9 cellular contexts compared by ENCODE assay signal in genomic region chr7:155961241-155962190, GRCh38.
A peak's percentile ranks its signal among the peaks of the same experiment; 100 is the strongest.
DNase-seq lines count a peak whose midpoint lies in the region; ATAC-seq and TF ChIP-seq lines count a peak whose summit lies in the region.
"Had no signal": no experiment of that assay in that cellular context is flagged by ENCODE, and none has a peak within 500 bp of the region (broad histone marks: within the 10 kb centered on the region; RNA-seq: fewer than 3 reads in every experiment).

No MANE protein-coding gene starts in this region.

- H3K36me3 ChIP-seq in right atrium auricular region (no peaks in the 10 kb centered on the region), right lobe of liver (no peaks in the 10 kb centered on the region)
- H3K36me3 ChIP-seq: HAP-1 had no signal

- H3K4me3 ChIP-seq in right atrium auricular region (no peak overlapping the region), right lobe of liver (peak overlapping the region; percentile 29 to 53 (median 51))
- H3K4me3 ChIP-seq: HAP-1 had no signal

- H3K36me3 Mint-ChIP-seq in activated T-helper 17 cell treated with anti-CD3 and anti-CD28 coated beads, Interleukin-2, amount 50 U/mL, for 72 hours (ENCODE audit: low read depth): no peaks in the 10 kb centered on the region
- no peaks in the 10 kb centered on the region for H3K36me3 Mint-ChIP-seq in mesothelial cell of epicardium

- H3K27ac ChIP-seq in right atrium auricular region (no peak overlapping the region), right lobe of liver (peak overlapping the region; percentile 21 to 66 (median 56))

- DNase-seq in right atrium auricular region (ENCODE audit: low spot score) (peak; percentile 16), Right ventricle myocardium inferior (ENCODE audit: missing footprints) (no peak), right lobe of liver (peak in 2 of 3 donors; percentile 65 to 72), ureter (ENCODE audit: low spot score) (peak; percentile 42), mesothelial cell of epicardium (ENCODE audit: low spot score in 2 of 2, unreplicated experiment in 2 of 2) (no peak)

- H3K9me3 Mint-ChIP-seq in activated T-helper 17 cell treated with anti-CD3 and anti-CD28 coated beads, Interleukin-2, amount 50 U/mL, for 72 hours: peaks cover 4% of the 10 kb centered on the region
- no peaks in the 10 kb centered on the region for H3K9me3 Mint-ChIP-seq in mesothelial cell of epicardium

- peaks cover 12% of the 10 kb centered on the region for H3K4me1 Mint-ChIP-seq in activated T-helper 17 cell treated with anti-CD3 and anti-CD28 coated beads, Interleukin-2, amount 50 U/mL, for 72 hours
- no peaks in the 10 kb centered on the region for H3K4me1 Mint-ChIP-seq in mesothelial cell of epicardium

- H3K4me3 Mint-ChIP-seq in activated T-helper 17 cell treated with anti-CD3 and anti-CD28 coated beads, Interleukin-2, amount 50 U/mL, for 72 hours: peak overlapping the region; percentile 46
- no peak overlapping the region for H3K4me3 Mint-ChIP-seq in mesothelial cell of epicardium

- no peaks in the 10 kb centered on the region for H3K9me3 ChIP-seq in right atrium auricular region
- H3K9me3 ChIP-seq in right lobe of liver: no peaks in the 10 kb centered on the region
- H3K9me3 ChIP-seq: HAP-1 had no signal

- TF ChIP-seq POLR2A in right lobe of liver (IDR thresholded peaks at IDR 0.05): no peak

- H3K4me1 ChIP-seq in right atrium auricular region (no peaks in the 10 kb centered on the region), right lobe of liver (no peaks in the 10 kb centered on the region)
- H3K4me1 ChIP-seq: HAP-1 had no signal

- no peaks in the 10 kb centered on the region for H3K27me3 ChIP-seq in right atrium auricular region
- H3K27me3 ChIP-seq in right lobe of liver: no peaks in the 10 kb centered on the region

- H3K27ac Mint-ChIP-seq in activated T-helper 17 cell treated with anti-CD3 and anti-CD28 coated beads, Interleukin-2, amount 50 U/mL, for 72 hours: peak overlapping the region; percentile 87
- no peak overlapping the region for H3K27ac Mint-ChIP-seq in mesothelial cell of epicardium

- no peak for TF ChIP-seq CTCF in right atrium auricular region (IDR thresholded peaks at IDR 0.05)
- no peak for TF ChIP-seq CTCF in right lobe of liver (IDR thresholded peaks at IDR 0.05)
- TF ChIP-seq CTCF in mesothelial cell of epicardium (IDR thresholded peaks at IDR 0.05; ENCODE audit: unreplicated experiment): no peak

- peaks cover 23% of the 10 kb centered on the region for H3K27me3 Mint-ChIP-seq in activated T-helper 17 cell treated with anti-CD3 and anti-CD28 coated beads, Interleukin-2, amount 50 U/mL, for 72 hours
- H3K27me3 Mint-ChIP-seq in mesothelial cell of epicardium (ENCODE audit: low read depth): peaks cover 21% of the 10 kb centered on the region

- intact Hi-C loops in Right ventricle myocardium inferior (cut with DNase I): no loop called here
- intact Hi-C loops in right lobe of liver (cut with DNase I): no loop called here

- ATAC-seq in Right ventricle myocardium inferior (no peak), right lobe of liver (peak in 3 of 4 donors; percentile 60 to 81 (median 75)), HG03565 (IDR thresholded peaks at IDR 0.05; ENCODE audit: unreplicated experiment) (no peak), HG02840 (IDR thresholded peaks at IDR 0.05; ENCODE audit: low FRiP score, unreplicated experiment) (no peak)
- peak; percentile 38 for ATAC-seq in activated T-helper 17 cell treated with anti-CD3 and anti-CD28 coated beads, Interleukin-2, amount 50 U/mL, for 72 hours (replicated peaks)

- 74% methylated on average over 16 of the region's 25 CpGs for WGBS in right lobe of liver (ENCODE audit: insufficient coverage, low coverage, low lambda C conversion rate, missing lambda C conversion rate)

Comparison
In these comparisons a context has a peak if more than half of its experiments do, and no peak if none do; other contexts are left out.
1. DNase-seq: peak in right atrium auricular region (single experiment), right lobe of liver (2 of 3) and ureter (single experiment); none in Right ventricle myocardium inferior (single experiment) and mesothelial cell of epicardium (0 of 2).
2. H3K27ac ChIP-seq: peak in right lobe of liver (3 of 3); none in right atrium auricular region (0 of 2).
3. H3K4me3 ChIP-seq: peak in right lobe of liver (3 of 3); none in right atrium auricular region (0 of 2).
4. ATAC-seq: peak in activated T-helper 17 cell treated with anti-CD3 and anti-CD28 coated beads, Interleukin-2, amount 50 U/mL, for 72 hours (single experiment) and right lobe of liver (3 of 4); none in Right ventricle myocardium inferior (single experiment), HG03565 (single experiment) and HG02840 (single experiment).